ENCODE assay signal across 32 cellular contexts in genomic region chr5:178662541-178662860, GRCh38.
"Had no signal": no experiment of that assay in that cellular context is flagged by ENCODE, and none has a peak within 500 bp of the region (broad histone marks: within the 10 kb centered on the region; RNA-seq: fewer than 3 reads in every experiment).

No MANE protein-coding gene starts in this region.

- H3K4me3 ChIP-seq: adrenal gland, ascending aorta, body of pancreas, breast epithelium, cardiac muscle cell had no signal

- H3K4me1 ChIP-seq: adrenal gland, ascending aorta, body of pancreas, breast epithelium had no signal

- H3K9me3 ChIP-seq: adrenal gland, ascending aorta, body of pancreas, breast epithelium had no signal

- H3K27ac ChIP-seq: adrenal gland, ascending aorta, body of pancreas, brain microvascular endothelial cell, breast epithelium, cardiac muscle cell had no signal

- H3K27me3 ChIP-seq: adrenal gland, ascending aorta, body of pancreas, brain microvascular endothelial cell, cardiac muscle cell had no signal

- ATAC-seq: activated naive CD4-positive, alpha-beta T cell treated with anti-CD3 and anti-CD28 coated beads, Interleukin-2, amount 50 U/mL, for 72 hours; activated naive CD8-positive, alpha-beta T cell treated with anti-CD3 and anti-CD28 coated beads, Interleukin-2, amount 50 U/mL, for 24 hours; activated T-cell treated with anti-CD3 and anti-CD28 coated beads, Interleukin-2, amount 50 U/mL, for 4 hours; activated T-cell treated with anti-CD3 and anti-CD28 coated beads, Interleukin-2, amount 50 U/mL, for 72 hours; activated T-helper 17 cell treated with anti-CD3 and anti-CD28 coated beads, Interleukin-2, amount 50 U/mL, for 72 hours; body of pancreas had no signal

- DNase-seq: activated effector memory CD4-positive, alpha-beta T cell treated with anti-CD3 and anti-CD28 coated beads, Interleukin-2, amount 50 U/mL, for 16 hours; activated effector memory CD4-positive, alpha-beta T cell treated with Interleukin-2 at 50 U/mL for 16 hours; activated gamma-delta T cell; activated gamma-delta T cell treated with Interleukin-2 at 50 U/mL for 16 hours; activated naive CD4-positive, alpha-beta T cell; activated naive CD4-positive, alpha-beta T cell treated with anti-CD3 and anti-CD28 coated beads for 36 hours; activated naive CD4-positive, alpha-beta T cell treated with anti-CD3 and anti-CD28 coated beads, Interleukin-2, amount 10 ng/mL, durations not matched to agents 7 days and 5 days; activated naive CD4-positive, alpha-beta T cell treated with anti-CD3 and anti-CD28 coated beads, Interleukin-2, amount 50 U/mL, for 16 hours; activated naive CD4-positive, alpha-beta T cell treated with Interleukin-2 at 50 U/mL for 16 hours; activated naive CD8-positive, alpha-beta T cell treated with anti-CD3 and anti-CD28 coated beads for 36 hours; activated naive CD8-positive, alpha-beta T cell treated with anti-CD3 and anti-CD28 coated beads, Interleukin-2, amount 10 ng/mL, durations not matched to agents 7 days and 5 days; activated naive CD8-positive, alpha-beta T cell treated with anti-CD3 and anti-CD28 coated beads, Interleukin-2, amount 50 U/mL, for 24 hours; activated T-cell treated with anti-CD3 and anti-CD28 coated beads, Interleukin-2, amount 50 U/mL, for 1 hour; activated T-cell treated with anti-CD3 and anti-CD28 coated beads, Interleukin-2, amount 50 U/mL, for 24 hours; activated T-cell treated with anti-CD3 and anti-CD28 coated beads, Interleukin-2, amount 50 U/mL, for 4 hours; activated T-cell treated with anti-CD3 and anti-CD28 coated beads, Interleukin-2, amount 50 U/mL, for 48 hours; activated T-cell treated with anti-CD3 and anti-CD28 coated beads, Interleukin-2, amount 50 U/mL, for 72 hours; adrenal gland; amniotic stem cell; amygdala; anterior cingulate cortex; aorta; body of pancreas; brain microvascular endothelial cell; caudate nucleus; central memory CD4-positive, alpha-beta T cell; cerebellar nuclear complex had no signal

- H3K36me3 ChIP-seq: adrenal gland, ascending aorta, brain microvascular endothelial cell, breast epithelium, cardiac muscle cell had no signal
